Comparison of ENCODE assay signal across 1 cellular context in genomic region chr11:66286699-66287098, GRCh38.
TF ChIP-seq lines count a peak whose summit lies in the region.

No MANE protein-coding gene starts in this region.

TF ChIP-seq in HepG2, 621 proteins besides CTCF, POLR2A, EP300 and RAD21:
- TF ChIP-seq ZNF562 (CRISPR knock-in tag; IDR thresholded peaks at IDR 0.05; ENCODE audit: borderline replicate concordance) (no peak), AGO2 (optimal IDR thresholded peaks at IDR 0.05; ENCODE audit: low read depth, low read length) (peak; percentile 31)
